ENCODE assay signal across 24 cellular contexts in the genomic region with DNA sequence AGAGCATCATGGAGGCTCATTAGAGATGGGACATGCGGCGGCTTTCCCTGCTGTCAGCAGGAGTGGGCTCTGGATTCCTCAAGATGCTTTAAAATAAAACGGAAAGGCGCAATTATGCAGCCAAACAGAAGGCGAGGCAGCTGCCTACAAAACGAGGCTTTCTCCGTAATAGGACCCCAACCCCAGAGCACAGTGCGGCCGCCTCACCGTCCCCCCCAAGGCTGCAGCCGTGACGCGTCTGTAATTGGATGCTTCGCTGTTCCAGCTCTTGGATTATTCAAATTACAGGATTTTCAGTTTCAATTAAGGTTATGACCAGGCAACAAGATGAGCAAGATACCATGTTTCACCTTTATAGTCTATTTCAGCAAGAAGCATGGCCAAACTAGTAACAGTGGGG. TPM values are rescaled to one million over a fixed set of nuclear protein-coding genes. Genes with fewer than 3 reads are reported as not detected.
DNase-seq lines count a peak whose midpoint lies in the region; ATAC-seq, FAIRE-seq and TF ChIP-seq lines count a peak whose summit lies in the region.
"Had no signal": no experiment of that assay in that cellular context is flagged by ENCODE, and none has a peak within 500 bp of the region (broad histone marks: within the 10 kb centered on the region; RNA-seq: fewer than 3 reads in every experiment).

No MANE protein-coding gene starts in this region.

- no peak for ATAC-seq in GM12878
- ATAC-seq in GM21576 (IDR thresholded peaks at IDR 0.05; ENCODE audit: unreplicated experiment), result no peak
- ATAC-seq: HCT116, PC-3 had no signal

- no peak overlapping the region for H2BK120ac ChIP-seq in neuronal stem cell (ENCODE audit: low read depth, low read length)

- no peak for TF ChIP-seq RAD21 in GM12878 (IDR thresholded peaks at IDR 0.05; ENCODE audit: insufficient read depth, low read depth, low read length)

- H2BK5ac ChIP-seq in neuronal stem cell (ENCODE audit: low read length), result peak overlapping the region; percentile 14

- no peak overlapping the region for H4K91ac ChIP-seq in neuronal stem cell (ENCODE audit: low read depth, low read length, poor library complexity)

- H3K79me2 ChIP-seq in DOHH2 (ENCODE audit: control insufficient read depth, low read length) (peaks cover 98% of the 10 kb centered on the region), GM12878 (ENCODE audit: control insufficient read depth, insufficient read depth, low read length) (peaks cover 61% of the 10 kb centered on the region)

- H4K20me1 ChIP-seq in DOHH2 (ENCODE audit: control insufficient read depth, insufficient read depth, low read depth, low read length) (peaks cover 6% of the 10 kb centered on the region; the same call in 1 of the 2 replicates), GM12878 (ENCODE audit: control insufficient read depth, insufficient read depth) (no peaks in the 10 kb centered on the region)

- H2BK15ac ChIP-seq in neuronal stem cell (ENCODE audit: low read length), result no peak overlapping the region

- no peak overlapping the region for H2AK5ac ChIP-seq in neuronal stem cell (ENCODE audit: low read depth, low read length)

- no peak overlapping the region for H2BK12ac ChIP-seq in neuronal stem cell (ENCODE audit: low read length)

- peaks cover 95% of the 10 kb centered on the region for H3K4me1 ChIP-seq in DOHH2 (ENCODE audit: control insufficient read depth, low read length)
- H3K4me1 ChIP-seq in GM12878 (ENCODE audit: control insufficient read depth, insufficient read depth, low read length), result peaks cover 32% of the 10 kb centered on the region
- H3K4me1 ChIP-seq in neuronal stem cell (ENCODE audit: control insufficient read depth in 2 of 2, insufficient read depth in 1 of 2, low read depth in 1 of 2, low read length in 2 of 2), result peaks cover 6 to 11% of the 10 kb centered on the region in 2 donors

- POLR2A ChIA-PET in GM12878 (lab: Charles Lee), result interaction anchor here (1.5 to 2.2 kb wide), 2 partner anchors 12 to 33 kb away, joined by 6 to 20 read pairs; no protein-coding TSS in a partner anchor

- no peaks in the 10 kb centered on the region for H3K79me1 ChIP-seq in neuronal stem cell (ENCODE audit: low read depth, low read length)

- TF ChIP-seq CTCF in DOHH2 (IDR thresholded peaks at IDR 0.05; ENCODE audit: low read depth, low read length, poor library complexity, severe bottlenecking), result no peak
- no peak for TF ChIP-seq CTCF in GM12878 (IDR thresholded peaks at IDR 0.05 in 2 of 3, conservative IDR thresholded peaks at IDR 0.05 in 1 of 3; ENCODE audit: control insufficient read depth in 2 of 3, extremely low read depth in 1 of 3, insufficient read depth in 1 of 3, low read depth in 3 of 3, low read length in 3 of 3)

- H3K4me3 ChIP-seq in DOHH2 (ENCODE audit: low read length), result peak overlapping the region; percentile 71
- H3K4me3 ChIP-seq in GM12878, result peak overlapping the region; percentile 39; the same call in 1 of the 2 replicates
- H3K4me3 ChIP-seq in neuronal stem cell (ENCODE audit: low read length in 2 of 2), result no peak overlapping the region
- H3K4me3 ChIP-seq: BLaER1, SK-N-MC had no signal

- peak overlapping the region; percentile 96 for H3K27ac ChIP-seq in DOHH2 (ENCODE audit: low read depth, low read length)
- peak overlapping the region; percentile 80 for H3K27ac ChIP-seq in GM12878 (ENCODE audit: control insufficient read depth, insufficient read depth)
- no peak overlapping the region for H3K27ac ChIP-seq in neuronal stem cell (replicated peaks; ENCODE audit: low read length)
- H3K27ac ChIP-seq: BLaER1, SK-N-MC had no signal

- H3K14ac ChIP-seq in neuronal stem cell (ENCODE audit: low read length), result no peak overlapping the region

- RAD21 ChIA-PET in GM12878 (lab: Charles Lee; ENCODE audit: unreplicated experiment), result interaction anchor here (1.3 to 6.5 kb wide), 6 partner anchors 11 to 48 kb away, joined by 3 to 41 read pairs (median 10); no protein-coding TSS in a partner anchor

- no peak overlapping the region for H3K23ac ChIP-seq in neuronal stem cell (ENCODE audit: low read depth, low read length, poor library complexity)

- no peaks in the 10 kb centered on the region for H3K27me3 ChIP-seq in DOHH2 (ENCODE audit: control insufficient read depth, low read length)
- H3K27me3 ChIP-seq in GM12878 (replicated peaks in 1 of 2; ENCODE audit: control insufficient read depth in 2 of 2, insufficient read depth in 2 of 2, low read length in 1 of 2), result no peaks in the 10 kb centered on the region
- peaks cover 0 to 10% (median 0%) of the 10 kb centered on the region in 3 experiments for H3K27me3 ChIP-seq in neuronal stem cell (ENCODE audit: control insufficient read depth in 3 of 3, insufficient read depth in 3 of 3, low read depth in 1 of 3, low read length in 3 of 3)
- H3K27me3 ChIP-seq: BLaER1 had no signal

- TF ChIP-seq POLR2A in GM12878 (IDR thresholded peaks at IDR 0.05; ENCODE audit: low read depth, low read length), result no peak

- no peak for TF ChIP-seq EP300 in GM12878 (IDR thresholded peaks at IDR 0.05; ENCODE audit: borderline replicate concordance in 1 of 2, control insufficient read depth in 1 of 2, low read depth in 2 of 2, low read length in 2 of 2)

- intact Hi-C loops in GM12878 (cut with micrococcal nuclease; ENCODE audit: unreplicated experiment), result no loop called here

- in situ Hi-C loops in GM12878 (cut with MboI), result no loop called here

- H3K4ac ChIP-seq in neuronal stem cell (ENCODE audit: low read length), result no peak overlapping the region

- H3K9ac ChIP-seq in GM12878 (ENCODE audit: control insufficient read depth, insufficient read depth, low read length), result peak overlapping the region; percentile 65
- no peak overlapping the region for H3K9ac ChIP-seq in neuronal stem cell (ENCODE audit: low read depth, low read length, poor library complexity)
- H3K9ac ChIP-seq: BLaER1 had no signal

- H3K9me3 ChIP-seq in DOHH2 (ENCODE audit: control insufficient read depth, insufficient read depth, low read length), result no peaks in the 10 kb centered on the region
- no peaks in the 10 kb centered on the region; the same call in 2 of the 3 replicates for H3K9me3 ChIP-seq in GM12878 (replicated peaks; ENCODE audit: control insufficient read depth, insufficient read depth, low read length)
- H3K9me3 ChIP-seq in neuronal stem cell (replicated peaks in 1 of 2; ENCODE audit: control insufficient read depth in 2 of 2, insufficient read depth in 1 of 2, low read depth in 1 of 2, low read length in 2 of 2), result no peaks in the 10 kb centered on the region
- H3K9me3 ChIP-seq: BLaER1, Caco-2 had no signal

- no TSS peak for BruUV-seq in GM12878 (replicated peaks; lab: Mats Ljungman, UMichigan)

- FAIRE-seq in GM12878 (lab: Jason Lieb, UNC), result no peak
- FAIRE-seq: H1 had no signal

- no peaks in the 10 kb centered on the region for H3K9me2 ChIP-seq in DOHH2 (replicated peaks; ENCODE audit: control insufficient read depth, low read length)

- H3K36me3 ChIP-seq in DOHH2 (ENCODE audit: control insufficient read depth, low read length), result peaks cover 32% of the 10 kb centered on the region
- H3K36me3 ChIP-seq in GM12878 (ENCODE audit: control insufficient read depth in 2 of 2, insufficient read depth in 2 of 2, low read length in 1 of 2), result peaks cover 1 to 5% of the 10 kb centered on the region in 2 experiments; a peak in 2 of 4 replicates
- H3K36me3 ChIP-seq in neuronal stem cell (replicated peaks in 1 of 2; ENCODE audit: control insufficient read depth in 2 of 2, insufficient read depth in 2 of 2, low read length in 2 of 2), result no peaks in the 10 kb centered on the region
- H3K36me3 ChIP-seq: BLaER1 had no signal

- DNase-seq in NCI-H526 (lab: John Stamatoyannopoulos, UW), result peak; percentile 60 to 79
- no peak for DNase-seq in GM12878 (ENCODE audit: low read depth, low spot score)
- no peak for DNase-seq in neuronal stem cell (ENCODE audit: low spot score)
- no peak for DNase-seq in activated CD4-positive, alpha-beta T cell treated with anti-CD3 and anti-CD28 coated beads for 48 hours
- no peak for DNase-seq in NCI-H345 (lab: John Stamatoyannopoulos, UW)
- DNase-seq: Caco-2; CD4-positive, alpha-beta memory T cell; DMS 273 treated with DMSO at 0.1 percent for 48 hours; DMS79 treated with DMSO at 0.1 percent for 48 hours; Kasumi-1; NCI-H1694 treated with DMSO at 0.1 percent for 48 hours; NCI-H2081 treated with DMSO at 0.1 percent for 48 hours; NCI-H2171 treated with DMSO at 0.1 percent for 48 hours; NCI-H510A; PC-3; RPMI8226; SHP77 had no signal

- H3F3A ChIP-seq in DOHH2 (ENCODE audit: control insufficient read depth, insufficient read depth), result peaks cover 41% of the 10 kb centered on the region

- H2AFZ ChIP-seq in GM12878 (ENCODE audit: control insufficient read depth, low read depth, low read length) (no peak overlapping the region), neuronal stem cell (ENCODE audit: low read length) (peak overlapping the region; percentile 72)

- SMC1A ChIA-PET in GM12878 (lab: Charles Lee; ENCODE audit: uncharacterized antibody, unreplicated experiment), result interaction anchor here (1.0 to 5.4 kb wide), 6 partner anchors 9 to 35 kb away, joined by 3 to 35 read pairs (median 4); no protein-coding TSS in a partner anchor

- no peak overlapping the region for H4K8ac ChIP-seq in neuronal stem cell (ENCODE audit: low read depth, low read length)

- CTCF ChIA-PET in GM12878 (lab: Yijun Ruan, JAX), result interaction anchor here (0.9 to 1.5 kb wide), 5 partner anchors 10 to 94 kb away, joined by 3 to 13 read pairs (median 3); no protein-coding TSS in a partner anchor

- H3K4me2 ChIP-seq in DOHH2 (ENCODE audit: low read length), result peak overlapping the region; percentile 87
- peak overlapping the region; percentile 85 for H3K4me2 ChIP-seq in GM12878 (ENCODE audit: control insufficient read depth, insufficient read depth)
- H3K4me2 ChIP-seq in neuronal stem cell (ENCODE audit: insufficient read depth, low read length, poor library complexity, severe bottlenecking), result no peak overlapping the region
- H3K4me2 ChIP-seq: BLaER1 had no signal

- peak overlapping the region; percentile 28 for H3K18ac ChIP-seq in neuronal stem cell (ENCODE audit: low read length)

- 89% methylated on average over 14 of the region's 14 CpGs for WGBS in GM12878 (ENCODE audit: insufficient coverage, insufficient replicate concordance, low lambda C conversion rate, missing lambda C conversion rate)
- WGBS in neuronal stem cell (ENCODE audit: extremely low coverage in 2 of 2, insufficient read length in 2 of 2, insufficient replicate concordance in 1 of 2), 2 donors, result no CpG with 5 or more reads among the region's 14 CpGs

RNA-seq across cellular contexts. Expression of gene ABR, which starts 37.2 kb away (rescaled TPM):
- 192 and 258 TPM in 2 replicates for total RNA-seq in GM12878 (2013; cell fraction: nucleolus; rRNA removed)
- total RNA-seq in GM12878 (2014; rRNA removed) (35.6 and 49.4 TPM in 2 replicates), GM12878 (2014; rRNA removed; fragmentation: Illumina TruSeq; extraction: Trizol) (20.8 and 24.4 TPM in 2 replicates), GM12878 (2021) (101 and 112 TPM in 2 replicates)
- polyA plus RNA-seq in GM12878 (2011; ENCODE audit: low read depth), result 36.8 TPM
- polyA plus RNA-seq in GM12878 (2011; rRNA removed) (17.6 and 41.4 TPM in 2 replicates), GM12878 (2014; fragmentation: Illumina TruSeq; extraction: Trizol) (39.5 and 40.5 TPM in 2 replicates), GM12878 (2014; fragmentation: Nextera tagmentation; extraction: Ambion mirVana) (1 to 10 TPM; 1.4 to 2.5 TPM), GM12878 (2014; rRNA removed) (38.6 and 53.1 TPM in 2 replicates), GM12878 (2016; fragmentation: Nextera tagmentation; extraction: Ambion mirVana) (10 to 100 TPM; 16.5 to 21.4 TPM)
- polyA plus RNA-seq in GM12878 (2011; cell fraction: cytosol; rRNA removed), result 34.7 and 44.4 TPM in 2 replicates
- polyA plus RNA-seq in GM12878 (2011; cell fraction: nucleus; rRNA removed), result 238 and 247 TPM in 2 replicates
- polyA plus RNA-seq in GM12878 (2012), result 50.4 and 62.8 TPM in 2 replicates
- 41.5 and 66.5 TPM in 2 replicates for polyA minus RNA-seq in GM12878 (2011; rRNA and poly(A)+ RNA removed)
- polyA minus RNA-seq in GM12878 (2011; cell fraction: cytosol; rRNA and poly(A)+ RNA removed), result 31.5 and 37.0 TPM in 2 replicates
- polyA minus RNA-seq in GM12878 (2011; cell fraction: nucleus; rRNA and poly(A)+ RNA removed), result 61.5 and 95.8 TPM in 2 replicates
- 53.3 TPM for polyA plus RNA-seq in neuronal stem cell (2013, experiment 1 of 2)
- 57.2 TPM for polyA plus RNA-seq in neuronal stem cell (2013, experiment 2 of 2)

RNA-seq across cellular contexts. Expression of gene BHLHA9, which starts 53.2 kb away (rescaled TPM):
- total RNA-seq in GM12878 (2013; cell fraction: nucleolus; rRNA removed), result not detected in 2 replicates
- total RNA-seq in GM12878 (2014; rRNA removed), result not detected in 2 replicates
- not detected in 2 replicates for total RNA-seq in GM12878 (2014; rRNA removed; fragmentation: Illumina TruSeq; extraction: Trizol)
- not detected in 2 replicates for total RNA-seq in GM12878 (2021)
- not detected for polyA plus RNA-seq in GM12878 (2011; ENCODE audit: low read depth)
- polyA plus RNA-seq in GM12878 (2011; rRNA removed), result not detected in 2 replicates
- polyA plus RNA-seq in GM12878 (2011; cell fraction: cytosol; rRNA removed), result not detected in 2 replicates
- not detected in 2 replicates for polyA plus RNA-seq in GM12878 (2011; cell fraction: nucleus; rRNA removed)
- not detected in 2 replicates for polyA plus RNA-seq in GM12878 (2012)
- polyA plus RNA-seq in GM12878 (2014; fragmentation: Illumina TruSeq; extraction: Trizol), result not detected in 2 replicates
- not detected for polyA plus RNA-seq in GM12878 (2014; fragmentation: Nextera tagmentation; extraction: Ambion mirVana)
- polyA plus RNA-seq in GM12878 (2014; rRNA removed), result not detected in 2 replicates
- polyA plus RNA-seq in GM12878 (2016; fragmentation: Nextera tagmentation; extraction: Ambion mirVana), result not detected
- not detected in 2 replicates for polyA minus RNA-seq in GM12878 (2011; rRNA and poly(A)+ RNA removed)
- polyA minus RNA-seq in GM12878 (2011; cell fraction: cytosol; rRNA and poly(A)+ RNA removed), result not detected in 2 replicates
- polyA minus RNA-seq in GM12878 (2011; cell fraction: nucleus; rRNA and poly(A)+ RNA removed), result not detected in 2 replicates
- not detected for polyA plus RNA-seq in neuronal stem cell (2013, experiment 1 of 2)
- polyA plus RNA-seq in neuronal stem cell (2013, experiment 2 of 2), result not detected
- total RNA-seq: Caco-2; CD4-positive, alpha-beta memory T cell; MCF 10A; PC-3 had no signal
- polyA plus RNA-seq: CD4-positive, alpha-beta memory T cell had no signal

Comparison
In these comparisons a context has a peak if more than half of its experiments do, and no peak if none do; other contexts are left out.
1. H3K4me3 ChIP-seq: peak in DOHH2 (single experiment) and GM12878 (single experiment); none in neuronal stem cell (0 of 2).
2. DNase-seq: peak in NCI-H526 (2 of 2); none in GM12878 (single experiment), neuronal stem cell (single experiment), activated CD4-positive, alpha-beta T cell treated with anti-CD3 and anti-CD28 coated beads for 48 hours (single experiment) and NCI-H345 (single experiment).